In the genomic region with DNA sequence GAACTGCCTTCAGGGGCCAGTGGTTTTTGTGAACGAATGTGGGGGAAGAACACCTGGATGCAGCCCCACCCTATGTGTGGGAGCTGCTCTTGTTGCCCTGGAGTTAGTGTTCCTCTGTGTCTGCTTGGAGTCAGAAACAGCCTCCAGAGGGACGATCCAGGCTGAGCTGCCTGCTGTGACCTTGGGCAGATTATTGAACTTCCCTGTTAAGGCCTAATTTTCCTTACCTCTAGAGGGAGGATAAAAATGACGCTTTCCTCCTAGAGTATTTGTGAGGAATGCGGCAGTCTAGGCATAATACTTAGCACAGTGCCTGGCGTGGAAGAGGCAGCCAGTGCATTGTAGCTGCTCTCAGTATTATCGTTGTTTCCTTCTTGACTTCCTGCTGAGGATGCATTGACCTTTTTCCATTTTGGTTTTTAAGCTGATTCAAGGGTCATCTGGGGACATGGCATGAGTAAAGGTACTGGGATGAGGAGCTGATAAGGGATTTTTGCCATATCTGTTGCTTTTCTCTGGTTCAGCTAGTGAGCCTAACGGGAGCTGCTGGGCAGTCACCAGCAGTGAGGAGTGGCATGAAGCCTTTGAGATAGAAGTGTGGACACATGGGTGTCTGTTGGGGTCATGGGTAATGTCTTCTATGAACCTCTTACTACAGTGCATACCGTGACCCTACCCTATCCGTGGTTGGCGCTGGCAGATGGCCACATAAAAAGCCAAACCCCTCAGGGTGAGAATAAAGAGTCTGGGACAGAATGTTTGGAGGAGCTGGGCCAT, we compare ENCODE assay signal across 1 cellular context.
A peak's percentile ranks its signal among the peaks of the same experiment; 100 is the strongest.
TF ChIP-seq lines count a peak whose summit lies in the region.

No MANE protein-coding gene starts in this region.

TF ChIP-seq in HepG2, 621 proteins besides CTCF, POLR2A, EP300 and RAD21:
- TF ChIP-seq AHR (CRISPR knock-in tag; IDR thresholded peaks at IDR 0.05) = peak; percentile 57; the same call in 1 of the 2 replicates
- TF ChIP-seq, protein P1, sequence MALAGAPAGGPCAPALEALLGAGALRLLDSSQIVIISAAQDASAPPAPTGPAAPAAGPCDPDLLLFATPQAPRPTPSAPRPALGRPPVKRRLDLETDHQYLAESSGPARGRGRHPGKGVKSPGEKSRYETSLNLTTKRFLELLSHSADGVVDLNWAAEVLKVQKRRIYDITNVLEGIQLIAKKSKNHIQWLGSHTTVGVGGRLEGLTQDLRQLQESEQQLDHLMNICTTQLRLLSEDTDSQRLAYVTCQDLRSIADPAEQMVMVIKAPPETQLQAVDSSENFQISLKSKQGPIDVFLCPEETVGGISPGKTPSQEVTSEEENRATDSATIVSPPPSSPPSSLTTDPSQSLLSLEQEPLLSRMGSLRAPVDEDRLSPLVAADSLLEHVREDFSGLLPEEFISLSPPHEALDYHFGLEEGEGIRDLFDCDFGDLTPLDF (CRISPR knock-in tag; IDR thresholded peaks at IDR 0.05) = no peak
